Comparison of ENCODE assay signal across 23 cellular contexts in genomic region chr16:70663524-70664324, GRCh38. TPM values are rescaled to one million over a fixed set of nuclear protein-coding genes. Genes with fewer than 3 reads are reported as not detected.
DNase-seq lines count a peak whose midpoint lies in the region; FAIRE-seq and TF ChIP-seq lines count a peak whose summit lies in the region.
"Had no signal": no experiment of that assay in that cellular context is flagged by ENCODE, and none has a peak within 500 bp of the region (broad histone marks: within the 10 kb centered on the region; RNA-seq: fewer than 3 reads in every experiment).

No MANE protein-coding gene starts in this region.

- no peak for TF ChIP-seq EP300 in sigmoid colon (IDR thresholded peaks at IDR 0.05)

- H3K4me1 ChIP-seq in BE2C (no peaks in the 10 kb centered on the region), kidney (ENCODE audit: control insufficient read depth in 1 of 2, insufficient read depth in 1 of 2, low read depth in 1 of 2, low read length in 2 of 2) (no peaks in the 10 kb centered on the region), sigmoid colon (peaks cover 0 to 36% (median 29%) of the 10 kb centered on the region in 4 donors)
- H3K4me1 ChIP-seq: left lung had no signal

- H3K27me3 ChIP-seq in BE2C = no peaks in the 10 kb centered on the region
- no peaks in the 10 kb centered on the region for H3K27me3 ChIP-seq in sigmoid colon
- H3K27me3 ChIP-seq: left lung, Peyer's patch had no signal

- no peak for TF ChIP-seq CTCF in BE2C (IDR thresholded peaks at IDR 0.05; ENCODE audit: low read depth, low read length)
- no peak for TF ChIP-seq CTCF in RWPE1 (conservative IDR thresholded peaks at IDR 0.05; ENCODE audit: low read depth)
- no peak for TF ChIP-seq CTCF in kidney (IDR thresholded peaks at IDR 0.05; ENCODE audit: borderline replicate concordance, extremely low read depth, insufficient read depth)
- no peak for TF ChIP-seq CTCF in sigmoid colon (IDR thresholded peaks at IDR 0.05)

- DNase-seq in BE2C (peak; percentile 15), RWPE1 (ENCODE audit: low spot score) (no peak), kidney (peak; percentile 72), sigmoid colon (peak; percentile 69), NCI-H1436 (lab: John Stamatoyannopoulos, UW) (no peak)
- no peak for DNase-seq in NK-92 treated with Interleukin-12 subunit alpha and Interleukin-12 subunit beta, amount 100 ng/mL, for 24 hours (lab: John Stamatoyannopoulos, UW)
- no peak for DNase-seq in stimulated activated CD4-positive, alpha-beta T cell treated with anti-CD3 and anti-CD28 coated beads, Interleukin-12 subunit alpha, Interleukin-12 subunit beta, amount 100 ng/mL, for 4 hours
- DNase-seq in activated CD4-positive, CD25-positive, alpha-beta regulatory T cell (lab: John Stamatoyannopoulos, UW) = no peak
- DNase-seq: activated CD4-positive, alpha-beta T cell treated with anti-CD3 and anti-CD28 coated beads for 1 hour; amniotic stem cell; caudate nucleus; CD8-positive, alpha-beta T cell; DMS79; effector memory CD4-positive, alpha-beta T cell; KG1; MV-4-11; NCI-H2029; NCI-H345; nucleus accumbens; stimulated activated CD4-positive, alpha-beta T cell treated with anti-CD3 and anti-CD28 coated beads, Interleukin-1b, Interleukin-23, amount 100 ng/mL, for 48 hours had no signal

- H3K9me3 ChIP-seq in BE2C (no peaks in the 10 kb centered on the region), kidney (ENCODE audit: control insufficient read depth in 1 of 2, low read length in 2 of 2) (no peaks in the 10 kb centered on the region), sigmoid colon (no peaks in the 10 kb centered on the region)
- H3K9me3 ChIP-seq: left lung, Peyer's patch had no signal

- FAIRE-seq in kidney (lab: Jason Lieb, UNC) = no peak

- no peak overlapping the region for H3K4me3 ChIP-seq in BE2C (ENCODE audit: low read depth, low read length)
- H3K4me3 ChIP-seq in kidney (ENCODE audit: low read length in 2 of 2) = no peak overlapping the region
- H3K4me3 ChIP-seq in sigmoid colon = no peak overlapping the region
- H3K4me3 ChIP-seq: left lung, Peyer's patch, SK-N-MC had no signal

- no peak for TF ChIP-seq POLR2A in sigmoid colon (IDR thresholded peaks at IDR 0.05)

- intact Hi-C loops in kidney (cut with DNase I) (no loop called here), sigmoid colon (cut with DNase I) (no loop called here)

- H3K36me3 ChIP-seq in BE2C = peaks cover 44% of the 10 kb centered on the region
- peaks cover 8 to 20% of the 10 kb centered on the region in 2 donors for H3K36me3 ChIP-seq in kidney (ENCODE audit: control insufficient read depth in 1 of 2, insufficient read depth in 2 of 2, low read length in 2 of 2)
- H3K36me3 ChIP-seq in sigmoid colon = peaks cover 40 to 58% (median 48%) of the 10 kb centered on the region in 4 donors

- CTCF ChIA-PET in RWPE1 (lab: Yijun Ruan, JAX) = no interaction called here

- 97% methylated on average over 56 of the region's 56 CpGs for WGBS in sigmoid colon, 2 donors

- H3K9ac ChIP-seq in kidney (ENCODE audit: low read length in 2 of 2) = no peak overlapping the region

- POLR2A ChIA-PET in RWPE1 (lab: Yijun Ruan, JAX; ENCODE audit: low non-redundant PET) = no interaction called here

- peak overlapping the region; percentile 66 for H3K27ac ChIP-seq in RWPE1
- H3K27ac ChIP-seq in kidney (ENCODE audit: low read depth in 2 of 2, low read length in 2 of 2) = no peak overlapping the region
- peak overlapping the region; percentile 57 to 77 (median 67) for H3K27ac ChIP-seq in sigmoid colon
- H3K27ac ChIP-seq: left lung, SK-N-MC had no signal

RNA-seq across cellular contexts. Expression of gene IL34, which starts 17.4 kb away (rescaled TPM):
- polyA plus RNA-seq in BE2C (2012; ENCODE audit: insufficient read depth, insufficient read length, low read depth) = not detected
- total RNA-seq in kidney = 7.4 TPM
- polyA plus RNA-seq in kidney (ENCODE audit: insufficient read depth, low read depth, low replicate concordance) = 5.9 TPM
- 1 to 10 TPM in 3 of 4 donors, not detected in 1; 3.6 to 5.4 (median 4.6) TPM for total RNA-seq in sigmoid colon
- 1 to 10 TPM in 2 of 3 donors, not detected in 1; 1.8 to 5.5 TPM for polyA plus RNA-seq in sigmoid colon

RNA-seq across cellular contexts. Expression of gene MTSS2, which starts 22.1 kb away (rescaled TPM):
- 211 TPM for polyA plus RNA-seq in BE2C (2012; ENCODE audit: insufficient read depth, insufficient read length, low read depth)
- total RNA-seq in kidney (33.0 TPM), sigmoid colon (10 to 100 TPM; 36.4 to 100.0 (median 60.7) TPM)
- polyA plus RNA-seq in kidney (ENCODE audit: insufficient read depth, low read depth, low replicate concordance) (19.2 TPM), sigmoid colon (10 to 100 TPM in 2 of 3 donors, 1 to 10 TPM in 1; 5.4 to 28.2 (median 10.9) TPM)

Comparison
In these comparisons a context has a peak if more than half of its experiments do, and no peak if none do; other contexts are left out.
1. DNase-seq: peak in BE2C (single experiment), kidney (single experiment) and sigmoid colon (single experiment); none in RWPE1 (single experiment), NK-92 treated with Interleukin-12 subunit alpha and Interleukin-12 subunit beta, amount 100 ng/mL, for 24 hours (single experiment), NCI-H1436 (single experiment), stimulated activated CD4-positive, alpha-beta T cell treated with anti-CD3 and anti-CD28 coated beads, Interleukin-12 subunit alpha, Interleukin-12 subunit beta, amount 100 ng/mL, for 4 hours (single experiment) and activated CD4-positive, CD25-positive, alpha-beta regulatory T cell (0 of 4).
2. H3K27ac ChIP-seq: peak in RWPE1 (single experiment) and sigmoid colon (4 of 4); none in kidney (0 of 2).